In genomic region chr3:72549819-72550581, GRCh38 we compare ENCODE assay signal across 10 cellular contexts.
A peak's percentile ranks its signal among the peaks of the same experiment; 100 is the strongest.
DNase-seq lines count a peak whose midpoint lies in the region; ATAC-seq and TF ChIP-seq lines count a peak whose summit lies in the region.
"Had no signal": no experiment of that assay in that cellular context is flagged by ENCODE, and none has a peak within 500 bp of the region (broad histone marks: within the 10 kb centered on the region; RNA-seq: fewer than 3 reads in every experiment).

No MANE protein-coding gene starts in this region.

- no peaks in the 10 kb centered on the region for H3K27me3 ChIP-seq in GM06990 (replicated peaks; ENCODE audit: control insufficient read depth, insufficient read depth, low read length)
- H3K27me3 ChIP-seq: upper lobe of left lung had no signal

- no peak overlapping the region for H3K4me3 ChIP-seq in GM06990 (replicated peaks; ENCODE audit: low read depth, low read length)

- ATAC-seq in naive B cell (ENCODE audit: low read depth in 2 of 2) (peak; percentile 47 to 56), GM18868 (IDR thresholded peaks at IDR 0.05; ENCODE audit: unreplicated experiment) (no peak), GM18505 (IDR thresholded peaks at IDR 0.05; ENCODE audit: unreplicated experiment) (no peak)

- H3K36me3 ChIP-seq in GM06990 (ENCODE audit: control insufficient read depth, insufficient read depth, low read length), result no peaks in the 10 kb centered on the region
- H3K36me3 ChIP-seq: upper lobe of left lung had no signal

- no peaks in the 10 kb centered on the region for H3K9me3 Mint-ChIP-seq in activated naive CD4-positive, alpha-beta T cell treated with anti-CD3 and anti-CD28 coated beads, Interleukin-2, amount 50 U/mL, for 24 hours
- no peaks in the 10 kb centered on the region for H3K9me3 Mint-ChIP-seq in naive B cell

- H3K27me3 Mint-ChIP-seq in activated naive CD4-positive, alpha-beta T cell treated with anti-CD3 and anti-CD28 coated beads, Interleukin-2, amount 50 U/mL, for 24 hours, result no peaks in the 10 kb centered on the region
- peaks cover 8 to 14% (median 9%) of the 10 kb centered on the region in 3 donors for H3K27me3 Mint-ChIP-seq in naive B cell

- peak overlapping the region; percentile 79 for H3K27ac Mint-ChIP-seq in activated naive CD4-positive, alpha-beta T cell treated with anti-CD3 and anti-CD28 coated beads, Interleukin-2, amount 50 U/mL, for 24 hours
- H3K27ac Mint-ChIP-seq in naive B cell, result peak overlapping the region; percentile 2 to 96 (median 84)

- H3K36me3 Mint-ChIP-seq in activated naive CD4-positive, alpha-beta T cell treated with anti-CD3 and anti-CD28 coated beads, Interleukin-2, amount 50 U/mL, for 24 hours, result no peaks in the 10 kb centered on the region
- H3K36me3 Mint-ChIP-seq in naive B cell, result no peaks in the 10 kb centered on the region

- DNase-seq in GM06990 (ENCODE audit: extremely low read depth, insufficient read length), result peak; percentile 15
- DNase-seq in M059J (ENCODE audit: low read depth), result peak; percentile 22
- no peak for DNase-seq in naive B cell
- no peak for DNase-seq in NCI-H2227 (lab: John Stamatoyannopoulos, UW; ENCODE audit: unreplicated experiment)
- DNase-seq in G401 (ENCODE audit: low spot score), result no peak
- DNase-seq: stimulated activated CD4-positive, alpha-beta T cell treated with anti-CD3 and anti-CD28 coated beads, Interleukin-1b, Interleukin-23, amount 100 ng/mL, for 48 hours; upper lobe of left lung had no signal

- peaks cover 21% of the 10 kb centered on the region for H3K4me1 Mint-ChIP-seq in activated naive CD4-positive, alpha-beta T cell treated with anti-CD3 and anti-CD28 coated beads, Interleukin-2, amount 50 U/mL, for 24 hours
- H3K4me1 Mint-ChIP-seq in naive B cell, result peaks cover 21 to 26% (median 24%) of the 10 kb centered on the region in 3 donors

- peak overlapping the region; percentile 87 for H3K4me3 Mint-ChIP-seq in activated naive CD4-positive, alpha-beta T cell treated with anti-CD3 and anti-CD28 coated beads, Interleukin-2, amount 50 U/mL, for 24 hours
- H3K4me3 Mint-ChIP-seq in naive B cell, result peak overlapping the region in 7 of 8 donors; percentile 62 to 91 (median 82)

- no peak for TF ChIP-seq CTCF in GM06990 (IDR thresholded peaks at IDR 0.05; ENCODE audit: insufficient read depth, low read length, poor library complexity, severe bottlenecking)

- no peak for TF ChIP-seq POLR2A in GM18505 (IDR thresholded peaks at IDR 0.05; ENCODE audit: borderline replicate concordance, extremely low read depth, insufficient read depth, insufficient read length)

- in situ Hi-C loops in G401 (cut with HindIII; ENCODE audit: low sequenced_read_pairs), result no loop called here

Comparison
In these comparisons a context has a peak if more than half of its experiments do, and no peak if none do; other contexts are left out.
1. DNase-seq: peak in GM06990 (single experiment) and M059J (single experiment); none in naive B cell (single experiment), NCI-H2227 (single experiment) and G401 (single experiment).
2. ATAC-seq: peak in naive B cell (2 of 2); none in GM18868 (single experiment) and GM18505 (single experiment).